ENCODE assay signal across 1 cellular context in the genomic region with DNA sequence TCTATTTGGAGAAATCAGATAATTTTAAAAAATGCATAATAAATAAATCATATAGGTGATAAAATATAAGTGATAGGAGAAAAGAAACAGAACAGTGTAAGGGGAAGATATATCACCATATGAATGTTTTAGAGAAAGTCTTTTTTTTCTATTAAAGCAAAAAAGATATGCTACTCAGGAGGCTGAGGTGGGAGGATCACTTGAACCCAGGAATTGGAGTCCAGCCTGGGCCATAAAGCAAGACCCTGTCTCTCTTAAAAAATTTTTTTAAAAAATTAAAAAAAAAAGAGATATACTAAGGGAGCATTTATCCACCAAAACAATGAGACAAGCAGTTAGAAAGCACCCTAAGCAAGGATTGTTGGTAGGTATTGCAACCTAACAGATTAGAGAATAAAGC.
TF ChIP-seq lines count a peak whose summit lies in the region.

No MANE protein-coding gene starts in this region.

TF ChIP-seq in SK-N-SH treated with all-trans-retinoic acid at 6 μM for 48 hours, 23 proteins besides CTCF, POLR2A, EP300 and RAD21 (continued from another document):
- TF ChIP-seq ZNF8 (CRISPR knock-in tag; IDR thresholded peaks at IDR 0.05) = no peak
- no peak for TF ChIP-seq ZNF70 (CRISPR knock-in tag; IDR thresholded peaks at IDR 0.05)
